In genomic region chr11:114340311-114341131, GRCh38 we compare ENCODE assay signal across 8 cellular contexts. TPM values are rescaled to one million over a fixed set of nuclear protein-coding genes. Genes with fewer than 3 reads are reported as not detected.
DNase-seq lines count a peak whose midpoint lies in the region; ATAC-seq and TF ChIP-seq lines count a peak whose summit lies in the region.

No MANE protein-coding gene starts in this region.

- no TSS peak for BruUV-seq in PC-3 (replicated peaks; lab: Mats Ljungman, UMichigan)

- peak overlapping the region; percentile 79 for H2AFZ ChIP-seq in PC-3 (ENCODE audit: low read length)

- H3F3A ChIP-seq in PC-3 (ENCODE audit: low read length, unreplicated experiment) = no peaks in the 10 kb centered on the region

- H3K27ac ChIP-seq in 22Rv1 (no peak overlapping the region), PC-3 (ENCODE audit: low read length) (no peak overlapping the region), prostate gland (no peak overlapping the region)

- peaks cover 6% of the 10 kb centered on the region; the same call in 1 of the 2 replicates for H3K4me1 ChIP-seq in PC-3 (ENCODE audit: insufficient read depth, low read length)
- H3K4me1 ChIP-seq in adipocyte (ENCODE audit: control insufficient read depth, insufficient read depth, low read length) = peaks cover 6% of the 10 kb centered on the region
- no peaks in the 10 kb centered on the region for H3K4me1 ChIP-seq in prostate gland (replicated peaks)

- H3K4me3 ChIP-seq in PC-3 (ENCODE audit: low read length) (peak overlapping the region; percentile 54; the same call in 1 of the 2 replicates), adipocyte (ENCODE audit: low read length) (peak overlapping the region; percentile 79), prostate gland (no peak overlapping the region)

- H3K9me2 ChIP-seq in PC-3 (replicated peaks; ENCODE audit: low read length) = no peaks in the 10 kb centered on the region

- ATAC-seq in PC-3 = peak; percentile 92
- peak; percentile 88 to 91 for ATAC-seq in left cardiac atrium

- peak; percentile 63 for DNase-seq in GF-D8 (lab: John Stamatoyannopoulos, UW)
- DNase-seq in KG1 (lab: John Stamatoyannopoulos, UW) = peak; percentile 34
- DNase-seq in PC-3 = peak; percentile 85
- peak; percentile 90 for DNase-seq in adipocyte (ENCODE audit: low read depth)
- peak; percentile 56 for DNase-seq in left cardiac atrium
- peak; percentile 53 for DNase-seq in prostate gland (ENCODE audit: low spot score)
- no peak for DNase-seq in HuH-7.5 (ENCODE audit: low spot score)

- H3K9me3 ChIP-seq in PC-3 (ENCODE audit: low read length) = no peaks in the 10 kb centered on the region
- no peaks in the 10 kb centered on the region for H3K9me3 ChIP-seq in adipocyte (ENCODE audit: control insufficient read depth, low read length)
- no peaks in the 10 kb centered on the region for H3K9me3 ChIP-seq in prostate gland

- 31% methylated on average over 18 of the region's 18 CpGs for WGBS in prostate gland

- H3K9ac ChIP-seq in PC-3 (ENCODE audit: low read length) (no peak overlapping the region), adipocyte (ENCODE audit: low read length) (peak overlapping the region; percentile 80)

- CTCF ChIA-PET in PC-3 (lab: Charles Lee) = interaction anchor here (0.6 kb wide), 3 partner anchors 32 to 345 kb away, joined by 3 to 4 read pairs (median 3); no protein-coding TSS in a partner anchor

- H3K79me2 ChIP-seq in PC-3 (ENCODE audit: low read length) = no peaks in the 10 kb centered on the region

- H4K20me1 ChIP-seq in PC-3 (ENCODE audit: low read length) = no peaks in the 10 kb centered on the region

- TF ChIP-seq CTCF in 22Rv1 (IDR thresholded peaks at IDR 0.05) (peak; percentile 89), PC-3 (conservative IDR thresholded peaks at IDR 0.05; ENCODE audit: low read depth, low read length) (peak; percentile 94), prostate gland (IDR thresholded peaks at IDR 0.05) (peak; percentile 55 to 85 (median 68))

- peak overlapping the region; percentile 81 for H3K4me2 ChIP-seq in PC-3 (ENCODE audit: low read length)

- H3K36me3 ChIP-seq in PC-3 (ENCODE audit: low read depth, low read length) = no peaks in the 10 kb centered on the region
- no peaks in the 10 kb centered on the region for H3K36me3 ChIP-seq in adipocyte (ENCODE audit: control insufficient read depth, insufficient read depth, low read length, severe bottlenecking)
- H3K36me3 ChIP-seq in prostate gland = no peaks in the 10 kb centered on the region

- no peak for TF ChIP-seq POLR2A in prostate gland (IDR thresholded peaks at IDR 0.05)

- POLR2A ChIA-PET in PC-3 (lab: Charles Lee; ENCODE audit: unreplicated experiment) = no interaction called here

- H3K27me3 ChIP-seq in PC-3 (ENCODE audit: low read length) (no peaks in the 10 kb centered on the region), adipocyte (replicated peaks; ENCODE audit: control insufficient read depth, insufficient read depth, low read length) (no peaks in the 10 kb centered on the region), prostate gland (replicated peaks; ENCODE audit: insufficient read depth) (no peaks in the 10 kb centered on the region)

- intact Hi-C loops in PC-3 (cut with micrococcal nuclease) (loop anchor here (1.0 to 5.0 kb wide), 4 partner anchors 60 to 422 kb away; no protein-coding TSS in a partner anchor), left cardiac atrium (cut with DNase I) (loop anchor here (2.0 to 5.0 kb wide), 2 partner anchors 422 kb away; no protein-coding TSS in a partner anchor), prostate gland (cut with DNase I) (loop anchor here (5.0 kb wide), 1 partner anchor 272 kb away; no protein-coding TSS in a partner anchor)

RNA-seq across cellular contexts. Expression of gene NNMT, which starts 44.3 kb away (rescaled TPM):
- total RNA-seq in PC-3 (2014; rRNA removed) (20.8 and 23.3 TPM in 2 replicates), left cardiac atrium (100 to 1,000 TPM; 119 to 298 TPM), prostate gland (10 to 100 TPM; 59.3 to 63.2 TPM)

RNA-seq across cellular contexts. Expression of gene C11orf71, which starts 59.8 kb away (rescaled TPM):
- total RNA-seq in PC-3 (2014; rRNA removed) (5.0 and 8.1 TPM in 2 replicates), left cardiac atrium (1 to 10 TPM; 5.6 to 9.9 TPM), prostate gland (10 to 100 TPM; 14.4 to 15.3 TPM)

RNA-seq across cellular contexts. Expression of gene RBM7, which starts 59.9 kb away (rescaled TPM):
- total RNA-seq in PC-3 (2014; rRNA removed) (18.4 and 30.1 TPM in 2 replicates), left cardiac atrium (10 to 100 TPM; 19.1 to 24.4 TPM), prostate gland (10 to 100 TPM; 23.7 to 27.3 TPM)

Comparison
In these comparisons a context has a peak if more than half of its experiments do, and no peak if none do; other contexts are left out.
1. H3K4me3 ChIP-seq: peak in PC-3 (single experiment) and adipocyte (single experiment); none in prostate gland (0 of 2).
2. Peak in every context shown above with its lines, with median percentiles within 50 percentile points of each other: CTCF ChIP-seq.